ENCODE assay signal across 18 cellular contexts in the genomic region with DNA sequence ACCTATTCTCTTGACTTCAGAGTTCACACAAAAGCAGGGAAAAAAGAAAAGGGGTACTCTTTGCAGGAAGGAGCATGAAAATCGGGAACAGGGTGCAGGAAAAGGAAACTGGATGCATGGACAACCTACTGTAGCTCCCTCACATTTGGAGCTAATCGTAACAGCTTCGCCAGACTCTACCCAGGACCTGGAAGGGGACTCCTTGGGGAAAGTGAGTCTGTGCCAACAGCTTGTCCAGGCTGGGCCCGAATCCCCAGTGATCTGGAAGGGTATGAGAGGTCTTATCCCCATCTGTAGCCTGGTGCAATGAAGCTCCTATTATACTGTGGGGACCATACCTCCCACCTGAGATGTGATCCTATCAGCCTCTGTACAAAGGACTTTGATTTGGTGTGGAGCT. TPM values are rescaled to one million over a fixed set of nuclear protein-coding genes. Genes with fewer than 3 reads are reported as not detected.
DNase-seq lines count a peak whose midpoint lies in the region; ATAC-seq and TF ChIP-seq lines count a peak whose summit lies in the region.
"Had no signal": no experiment of that assay in that cellular context is flagged by ENCODE, and none has a peak within 500 bp of the region (broad histone marks: within the 10 kb centered on the region; RNA-seq: fewer than 3 reads in every experiment).

No MANE protein-coding gene starts in this region.

- TF ChIP-seq CTCF in ascending aorta (IDR thresholded peaks at IDR 0.05) (no peak), parathyroid adenoma (IDR thresholded peaks at IDR 0.05) (no peak), Calu3 (IDR thresholded peaks at IDR 0.05; ENCODE audit: unreplicated experiment) (no peak), osteoblast (IDR thresholded peaks at IDR 0.05; ENCODE audit: extremely low read depth, low read depth, low read length) (no peak)

- H3K27me3 Mint-ChIP-seq in Calu3 (ENCODE audit: unreplicated experiment), result peaks cover 16% of the 10 kb centered on the region

- peaks cover 6% of the 10 kb centered on the region for H3K4me1 Mint-ChIP-seq in Calu3 (ENCODE audit: low read depth, unreplicated experiment)

- H3K27me3 ChIP-seq in BLaER1 (no peaks in the 10 kb centered on the region), ascending aorta (no peaks in the 10 kb centered on the region), parathyroid adenoma (ENCODE audit: control insufficient read depth, insufficient read depth, low read length) (no peaks in the 10 kb centered on the region), osteoblast (ENCODE audit: insufficient read depth, low read length) (peaks cover 5% of the 10 kb centered on the region)

- H3K4me2 ChIP-seq in BLaER1, result peak overlapping the region; percentile 73
- no peak overlapping the region for H3K4me2 ChIP-seq in parathyroid adenoma (ENCODE audit: low read length)
- no peak overlapping the region for H3K4me2 ChIP-seq in osteoblast (ENCODE audit: insufficient read depth, low read length)

- H3K79me2 ChIP-seq in parathyroid adenoma (peaks cover 3% of the 10 kb centered on the region), osteoblast (ENCODE audit: insufficient read depth, low read length) (peaks cover 10% of the 10 kb centered on the region)

- H3K9me3 Mint-ChIP-seq in Calu3 (ENCODE audit: low read depth, unreplicated experiment), result no peaks in the 10 kb centered on the region

- H3K4me3 ChIP-seq in BLaER1 (no peak overlapping the region), ascending aorta (no peak overlapping the region), parathyroid adenoma (ENCODE audit: low read depth, low read length) (no peak overlapping the region), osteoblast (ENCODE audit: insufficient read depth, low read length) (no peak overlapping the region)
- H3K4me3 ChIP-seq: K562 had no signal

- H3K27ac ChIP-seq in BLaER1 (no peak overlapping the region), ascending aorta (peak overlapping the region; percentile 38 to 55), parathyroid adenoma (no peak overlapping the region), osteoblast (ENCODE audit: low read depth, low read length) (no peak overlapping the region)
- H3K27ac ChIP-seq: 22Rv1 had no signal

- no peak overlapping the region for H3K27ac Mint-ChIP-seq in Calu3 (ENCODE audit: unreplicated experiment)

- peaks cover 45% of the 10 kb centered on the region for H3K4me1 ChIP-seq in BLaER1
- peaks cover 0 to 4% of the 10 kb centered on the region in 2 donors for H3K4me1 ChIP-seq in ascending aorta
- H3K4me1 ChIP-seq in parathyroid adenoma, result peaks cover 5% of the 10 kb centered on the region
- H3K4me1 ChIP-seq in osteoblast (ENCODE audit: insufficient read depth, low read length), result peaks cover 4% of the 10 kb centered on the region
- H3K4me1 ChIP-seq: BE2C had no signal

- intact Hi-C loops in ascending aorta (cut with DNase I), result no loop called here
- intact Hi-C loops in Calu3 (cut with micrococcal nuclease; ENCODE audit: unreplicated experiment), result no loop called here

- H3K9me3 ChIP-seq in BLaER1 (no peaks in the 10 kb centered on the region), ascending aorta (no peaks in the 10 kb centered on the region), parathyroid adenoma (ENCODE audit: control insufficient read depth, low read length) (no peaks in the 10 kb centered on the region), osteoblast (ENCODE audit: low read depth, low read length) (no peaks in the 10 kb centered on the region)

- no peak overlapping the region for H3K4me3 Mint-ChIP-seq in Calu3 (ENCODE audit: low read depth, unreplicated experiment)
- H3K4me3 Mint-ChIP-seq: CD8-positive, alpha-beta memory T cell had no signal

- H3K9ac ChIP-seq in BLaER1 (no peak overlapping the region), parathyroid adenoma (no peak overlapping the region)

- no TSS peak for BruUV-seq in Calu3 (replicated peaks; lab: Mats Ljungman, UMichigan)

- CTCF ChIA-PET in Calu3 (lab: Charles Lee), result interaction anchor here (0.5 to 1.2 kb wide), 4 partner anchors 27 to 314 kb away, joined by 3 to 5 read pairs (median 4); a partner anchor contains a TSS

- H3K36me3 Mint-ChIP-seq in Calu3 (ENCODE audit: insufficient read depth, unreplicated experiment), result peaks cover 21% of the 10 kb centered on the region

- DNase-seq in DMS 273 (lab: John Stamatoyannopoulos, UW; ENCODE audit: unreplicated experiment), result peak; percentile 40
- no peak for DNase-seq in DMS 273 treated with DMSO at 0.1 percent for 48 hours (lab: John Stamatoyannopoulos, UW)
- no peak for DNase-seq in ascending aorta (ENCODE audit: low spot score in 2 of 2)
- no peak for DNase-seq in Calu3
- DNase-seq in osteoblast (ENCODE audit: insufficient read length, low spot score, missing footprints), result no peak
- DNase-seq: BE2C; CD8-positive, alpha-beta memory T cell; GF-D8; GOT3; NCI-H187 treated with DMSO at 0.1 percent for 48 hours; NCI-H446 treated with DMSO at 0.1 percent for 48 hours; NCI-H774 had no signal

- H2AFZ ChIP-seq in parathyroid adenoma (peak overlapping the region; percentile 59), osteoblast (ENCODE audit: low read length) (no peak overlapping the region)

- H3K36me3 ChIP-seq in BLaER1 (no peaks in the 10 kb centered on the region), ascending aorta (no peaks in the 10 kb centered on the region), parathyroid adenoma (ENCODE audit: control insufficient read depth, insufficient read depth, low read length) (no peaks in the 10 kb centered on the region), osteoblast (ENCODE audit: insufficient read depth, low read length) (no peaks in the 10 kb centered on the region)
- H3K36me3 ChIP-seq: BE2C had no signal

- ATAC-seq in HG02610 (IDR thresholded peaks at IDR 0.05; ENCODE audit: unreplicated experiment), result no peak
- ATAC-seq: K562, Panc1 had no signal

- H4K20me1 ChIP-seq in BLaER1, result 0 out of 2 replicates have a peak, but pooled peaks cover 6% of the 10 kb centered on the region
- peaks cover under 1% of the 10 kb centered on the region for H4K20me1 ChIP-seq in osteoblast (ENCODE audit: insufficient read depth, low read length)

RNA-seq across cellular contexts. Expression of a gene that starts 3.4 kb away (rescaled TPM):
- 189 TPM for total RNA-seq in ascending aorta
- total RNA-seq in Calu3 (2022), result 79.0 and 79.9 TPM in 2 replicates
- total RNA-seq in osteoblast, result 55.7 and 61.6 TPM in 2 replicates

RNA-seq across cellular contexts. Expression of a gene that starts 26.4 kb away (rescaled TPM):
- 123 TPM for total RNA-seq in ascending aorta
- 117 and 127 TPM in 2 replicates for total RNA-seq in Calu3 (2022)
- total RNA-seq in osteoblast, result 43.6 and 48.1 TPM in 2 replicates

Comparison
In these comparisons a context has a peak if more than half of its experiments do, and no peak if none do; other contexts are left out.
1. H3K27ac ChIP-seq: peak in ascending aorta (2 of 2); none in BLaER1 (single experiment), parathyroid adenoma (single experiment) and osteoblast (single experiment).